In the genomic region with DNA sequence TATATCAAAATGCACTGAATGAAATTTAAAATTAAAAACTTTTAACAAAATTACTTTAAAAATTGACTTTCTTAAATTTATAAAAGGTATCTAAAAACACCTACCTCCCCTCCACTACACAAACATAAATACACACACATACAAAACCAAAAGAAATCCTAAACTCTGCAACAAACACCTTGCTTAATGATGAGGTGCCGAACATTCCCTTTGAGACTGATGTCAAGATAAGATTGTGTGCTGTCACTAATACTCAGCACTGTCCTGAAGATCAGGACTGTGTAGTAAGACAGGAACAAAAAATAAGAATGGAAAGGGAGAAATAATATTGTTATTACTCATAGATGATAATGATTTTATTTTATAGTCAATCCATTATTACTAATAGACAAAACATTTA, we compare ENCODE assay signal across 1 cellular context.
TF ChIP-seq lines count a peak whose summit lies in the region.

No MANE protein-coding gene starts in this region.

TF ChIP-seq in K562, 482 proteins besides CTCF, POLR2A, EP300 and RAD21:
- TF ChIP-seq NCOA2 (IDR thresholded peaks at IDR 0.05; ENCODE audit: partially characterized antibody in 2 of 2) (peak in 1 of 2 experiments; percentile 4), NFYB (IDR thresholded peaks at IDR 0.05; ENCODE audit: extremely low read depth, insufficient read length) (no peak), ZEB2 (IDR thresholded peaks at IDR 0.05) (peak; percentile 52; the same call in 1 of the 2 replicates), MEIS2 (IDR thresholded peaks at IDR 0.05; ENCODE audit: partially characterized antibody) (peak; percentile 27), POLR2H (tag; IDR thresholded peaks at IDR 0.05; ENCODE audit: low read depth) (peak; percentile 44; the same call in 1 of the 2 replicates), MTA1 (IDR thresholded peaks at IDR 0.05; ENCODE audit: borderline replicate concordance) (0 out of 2 replicates have a peak, but pooled peaks have one; percentile 27), DPF2 (IDR thresholded peaks at IDR 0.05) (peak; percentile 38; the same call in 1 of the 2 replicates), ZNF41 (CRISPR knock-in tag; conservative IDR thresholded peaks at IDR 0.05) (no peak), ZNF224 (CRISPR knock-in tag; IDR thresholded peaks at IDR 0.05) (no peak), MEF2A (IDR thresholded peaks at IDR 0.05; ENCODE audit: control insufficient read depth, low read depth, low read length) (no peak), KDM1A (IDR thresholded peaks at IDR 0.05) (0 out of 4 replicates have a peak, but pooled peaks of 1 of the 2 experiments have one; percentile 10), ZNF77 (CRISPR knock-in tag; IDR thresholded peaks at IDR 0.05) (no peak), ZNF253 (CRISPR knock-in tag; conservative IDR thresholded peaks at IDR 0.05) (no peak), ZNF384 (IDR thresholded peaks at IDR 0.05; ENCODE audit: low read depth, low read length) (no peak), SMARCA4 (IDR thresholded peaks at IDR 0.05) (peak; percentile 54; the same call in 1 of the 2 replicates), POU5F1 (IDR thresholded peaks at IDR 0.05; ENCODE audit: borderline replicate concordance, low read depth, low read length, partially characterized antibody) (no peak)
- TF ChIP-seq, protein P1, sequence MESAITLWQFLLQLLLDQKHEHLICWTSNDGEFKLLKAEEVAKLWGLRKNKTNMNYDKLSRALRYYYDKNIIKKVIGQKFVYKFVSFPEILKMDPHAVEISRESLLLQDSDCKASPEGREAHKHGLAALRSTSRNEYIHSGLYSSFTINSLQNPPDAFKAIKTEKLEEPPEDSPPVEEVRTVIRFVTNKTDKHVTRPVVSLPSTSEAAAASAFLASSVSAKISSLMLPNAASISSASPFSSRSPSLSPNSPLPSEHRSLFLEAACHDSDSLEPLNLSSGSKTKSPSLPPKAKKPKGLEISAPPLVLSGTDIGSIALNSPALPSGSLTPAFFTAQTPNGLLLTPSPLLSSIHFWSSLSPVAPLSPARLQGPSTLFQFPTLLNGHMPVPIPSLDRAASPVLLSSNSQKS (CRISPR knock-in tag; IDR thresholded peaks at IDR 0.05) = no peak
- TF ChIP-seq, protein P2, sequence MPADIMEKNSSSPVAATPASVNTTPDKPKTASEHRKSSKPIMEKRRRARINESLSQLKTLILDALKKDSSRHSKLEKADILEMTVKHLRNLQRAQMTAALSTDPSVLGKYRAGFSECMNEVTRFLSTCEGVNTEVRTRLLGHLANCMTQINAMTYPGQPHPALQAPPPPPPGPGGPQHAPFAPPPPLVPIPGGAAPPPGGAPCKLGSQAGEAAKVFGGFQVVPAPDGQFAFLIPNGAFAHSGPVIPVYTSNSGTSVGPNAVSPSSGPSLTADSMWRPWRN (IDR thresholded peaks at IDR 0.05; ENCODE audit: low read depth) = no peak
- TF ChIP-seq, protein P3, sequence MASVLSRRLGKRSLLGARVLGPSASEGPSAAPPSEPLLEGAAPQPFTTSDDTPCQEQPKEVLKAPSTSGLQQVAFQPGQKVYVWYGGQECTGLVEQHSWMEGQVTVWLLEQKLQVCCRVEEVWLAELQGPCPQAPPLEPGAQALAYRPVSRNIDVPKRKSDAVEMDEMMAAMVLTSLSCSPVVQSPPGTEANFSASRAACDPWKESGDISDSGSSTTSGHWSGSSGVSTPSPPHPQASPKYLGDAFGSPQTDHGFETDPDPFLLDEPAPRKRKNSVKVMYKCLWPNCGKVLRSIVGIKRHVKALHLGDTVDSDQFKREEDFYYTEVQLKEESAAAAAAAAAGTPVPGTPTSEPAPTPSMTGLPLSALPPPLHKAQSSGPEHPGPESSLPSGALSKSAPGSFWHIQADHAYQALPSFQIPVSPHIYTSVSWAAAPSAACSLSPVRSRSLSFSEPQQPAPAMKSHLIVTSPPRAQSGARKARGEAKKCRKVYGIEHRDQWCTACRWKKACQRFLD (CRISPR knock-in tag; IDR thresholded peaks at IDR 0.05) = no peak
- TF ChIP-seq, protein P4, sequence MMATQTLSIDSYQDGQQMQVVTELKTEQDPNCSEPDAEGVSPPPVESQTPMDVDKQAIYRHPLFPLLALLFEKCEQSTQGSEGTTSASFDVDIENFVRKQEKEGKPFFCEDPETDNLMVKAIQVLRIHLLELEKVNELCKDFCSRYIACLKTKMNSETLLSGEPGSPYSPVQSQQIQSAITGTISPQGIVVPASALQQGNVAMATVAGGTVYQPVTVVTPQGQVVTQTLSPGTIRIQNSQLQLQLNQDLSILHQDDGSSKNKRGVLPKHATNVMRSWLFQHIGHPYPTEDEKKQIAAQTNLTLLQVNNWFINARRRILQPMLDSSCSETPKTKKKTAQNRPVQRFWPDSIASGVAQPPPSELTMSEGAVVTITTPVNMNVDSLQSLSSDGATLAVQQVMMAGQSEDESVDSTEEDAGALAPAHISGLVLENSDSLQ (IDR thresholded peaks at IDR 0.05) = peak; percentile 37
- TF ChIP-seq, protein P5, sequence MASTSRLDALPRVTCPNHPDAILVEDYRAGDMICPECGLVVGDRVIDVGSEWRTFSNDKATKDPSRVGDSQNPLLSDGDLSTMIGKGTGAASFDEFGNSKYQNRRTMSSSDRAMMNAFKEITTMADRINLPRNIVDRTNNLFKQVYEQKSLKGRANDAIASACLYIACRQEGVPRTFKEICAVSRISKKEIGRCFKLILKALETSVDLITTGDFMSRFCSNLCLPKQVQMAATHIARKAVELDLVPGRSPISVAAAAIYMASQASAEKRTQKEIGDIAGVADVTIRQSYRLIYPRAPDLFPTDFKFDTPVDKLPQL (IDR thresholded peaks at IDR 0.05; ENCODE audit: extremely low read depth, insufficient read length) = no peak
- TF ChIP-seq, protein P6, sequence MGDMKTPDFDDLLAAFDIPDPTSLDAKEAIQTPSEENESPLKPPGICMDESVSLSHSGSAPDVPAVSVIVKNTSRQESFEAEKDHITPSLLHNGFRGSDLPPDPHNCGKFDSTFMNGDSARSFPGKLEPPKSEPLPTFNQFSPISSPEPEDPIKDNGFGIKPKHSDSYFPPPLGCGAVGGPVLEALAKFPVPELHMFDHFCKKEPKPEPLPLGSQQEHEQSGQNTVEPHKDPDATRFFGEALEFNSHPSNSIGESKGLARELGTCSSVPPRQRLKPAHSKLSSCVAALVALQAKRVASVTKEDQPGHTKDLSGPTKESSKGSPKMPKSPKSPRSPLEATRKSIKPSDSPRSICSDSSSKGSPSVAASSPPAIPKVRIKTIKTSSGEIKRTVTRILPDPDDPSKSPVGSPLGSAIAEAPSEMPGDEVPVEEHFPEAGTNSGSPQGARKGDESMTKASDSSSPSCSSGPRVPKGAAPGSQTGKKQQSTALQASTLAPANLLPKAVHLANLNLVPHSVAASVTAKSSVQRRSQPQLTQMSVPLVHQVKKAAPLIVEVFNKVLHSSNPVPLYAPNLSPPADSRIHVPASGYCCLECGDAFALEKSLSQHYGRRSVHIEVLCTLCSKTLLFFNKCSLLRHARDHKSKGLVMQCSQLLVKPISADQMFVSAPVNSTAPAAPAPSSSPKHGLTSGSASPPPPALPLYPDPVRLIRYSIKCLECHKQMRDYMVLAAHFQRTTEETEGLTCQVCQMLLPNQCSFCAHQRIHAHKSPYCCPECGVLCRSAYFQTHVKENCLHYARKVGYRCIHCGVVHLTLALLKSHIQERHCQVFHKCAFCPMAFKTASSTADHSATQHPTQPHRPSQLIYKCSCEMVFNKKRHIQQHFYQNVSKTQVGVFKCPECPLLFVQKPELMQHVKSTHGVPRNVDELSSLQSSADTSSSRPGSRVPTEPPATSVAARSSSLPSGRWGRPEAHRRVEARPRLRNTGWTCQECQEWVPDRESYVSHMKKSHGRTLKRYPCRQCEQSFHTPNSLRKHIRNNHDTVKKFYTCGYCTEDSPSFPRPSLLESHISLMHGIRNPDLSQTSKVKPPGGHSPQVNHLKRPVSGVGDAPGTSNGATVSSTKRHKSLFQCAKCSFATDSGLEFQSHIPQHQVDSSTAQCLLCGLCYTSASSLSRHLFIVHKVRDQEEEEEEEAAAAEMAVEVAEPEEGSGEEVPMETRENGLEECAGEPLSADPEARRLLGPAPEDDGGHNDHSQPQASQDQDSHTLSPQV (IDR thresholded peaks at IDR 0.05) = 0 out of 2 replicates have a peak, but pooled peaks have one; percentile 2
TF ChIP-seq in K562: peak in this region for 10.
